ENCODE assay signal across 9 cellular contexts in genomic region chr3:37163262-37164020, GRCh38. TPM values are rescaled to one million over a fixed set of nuclear protein-coding genes. Genes with fewer than 3 reads are reported as not detected.
DNase-seq lines count a peak whose midpoint lies in the region; ATAC-seq, FAIRE-seq and TF ChIP-seq lines count a peak whose summit lies in the region.
"Had no signal": no experiment of that assay in that cellular context is flagged by ENCODE, and none has a peak within 500 bp of the region (broad histone marks: within the 10 kb centered on the region; RNA-seq: fewer than 3 reads in every experiment).

No MANE protein-coding gene starts in this region.

- H3K4ac ChIP-seq in H1 (replicated peaks; ENCODE audit: insufficient read length, low read depth, low read length): no peak overlapping the region
- no peak overlapping the region for H3K4ac ChIP-seq in neuronal stem cell (ENCODE audit: low read length)

- H2BK12ac ChIP-seq in H1 (ENCODE audit: low read depth, low read length) (no peak overlapping the region), neuronal stem cell (ENCODE audit: low read length) (no peak overlapping the region)

- H3K27me3 ChIP-seq in H1 (replicated peaks in 1 of 4; ENCODE audit: control insufficient read depth in 3 of 4, extremely low read depth in 1 of 4, insufficient read depth in 3 of 4, low read length in 3 of 4): no peaks in the 10 kb centered on the region
- H3K27me3 ChIP-seq in prostate gland (replicated peaks; ENCODE audit: insufficient read depth): no peaks in the 10 kb centered on the region
- H3K27me3 ChIP-seq in neuronal stem cell (ENCODE audit: control insufficient read depth in 3 of 3, insufficient read depth in 3 of 3, low read depth in 1 of 3, low read length in 3 of 3): no peaks in the 10 kb centered on the region

- H3K27me3 Mint-ChIP-seq in stimulated activated naive CD8-positive, alpha-beta T cell treated with anti-CD3 and anti-CD28 coated beads, Interleukin-15, Interleukin-2, amounts not matched to agents 100 ng/mL and 50 ng/mL, for 24 hours: no peaks in the 10 kb centered on the region
- H3K27me3 Mint-ChIP-seq: activated B cell treated with CpG ODN at 0.5 μM for 24 hours had no signal

- H4K91ac ChIP-seq in H1 (replicated peaks; ENCODE audit: insufficient read length, low read length) (no peak overlapping the region), neuronal stem cell (ENCODE audit: low read depth, low read length, poor library complexity) (no peak overlapping the region)

- H3K36me3 Mint-ChIP-seq in stimulated activated naive CD8-positive, alpha-beta T cell treated with anti-CD3 and anti-CD28 coated beads, Interleukin-15, Interleukin-2, amounts not matched to agents 100 ng/mL and 50 ng/mL, for 24 hours (ENCODE audit: low read depth): peaks cover 40% of the 10 kb centered on the region

- H3K56ac ChIP-seq in H1 (replicated peaks; ENCODE audit: insufficient read length, low read depth, low read length): no peak overlapping the region

- H3K9ac ChIP-seq in H1 (replicated peaks in 1 of 4; ENCODE audit: extremely low read depth in 1 of 4, low read depth in 3 of 4, low read length in 3 of 4) (no peak overlapping the region), neuronal stem cell (ENCODE audit: low read depth, low read length, poor library complexity) (no peak overlapping the region)

- no peak overlapping the region for H3K23ac ChIP-seq in H1 (ENCODE audit: insufficient read length)
- no peak overlapping the region for H3K23ac ChIP-seq in neuronal stem cell (ENCODE audit: low read depth, low read length, poor library complexity)

- no peak for TF ChIP-seq POLR2A in H1 (IDR thresholded peaks at IDR 0.05; ENCODE audit: control extremely low read depth in 1 of 2, low read depth in 2 of 2, low read length in 2 of 2)
- TF ChIP-seq POLR2A in prostate gland (IDR thresholded peaks at IDR 0.05): no peak

- H3K27ac Mint-ChIP-seq in stimulated activated naive CD8-positive, alpha-beta T cell treated with anti-CD3 and anti-CD28 coated beads, Interleukin-15, Interleukin-2, amounts not matched to agents 100 ng/mL and 50 ng/mL, for 24 hours: peak overlapping the region; percentile 90
- H3K27ac Mint-ChIP-seq: activated B cell treated with CpG ODN at 0.5 μM for 24 hours had no signal

- no peak for TF ChIP-seq RAD21 in H1 (IDR thresholded peaks at IDR 0.05 in 1 of 2, conservative IDR thresholded peaks at IDR 0.05 in 1 of 2; ENCODE audit: low read depth in 2 of 2, low read length in 2 of 2)

- H2AFZ ChIP-seq in H1 (ENCODE audit: low read length) (no peak overlapping the region), neuronal stem cell (ENCODE audit: low read length) (no peak overlapping the region)

- no peak overlapping the region for H2BK5ac ChIP-seq in H1 (ENCODE audit: low read depth, low read length)
- H2BK5ac ChIP-seq in neuronal stem cell (ENCODE audit: low read length): no peak overlapping the region

- no peaks in the 10 kb centered on the region for H3K9me3 ChIP-seq in H1 (ENCODE audit: insufficient read depth in 2 of 2, low read depth in 1 of 2, low read length in 1 of 2)
- H3K9me3 ChIP-seq in prostate gland: no peaks in the 10 kb centered on the region
- no peaks in the 10 kb centered on the region for H3K9me3 ChIP-seq in neuronal stem cell (replicated peaks in 1 of 2; ENCODE audit: control insufficient read depth in 2 of 2, insufficient read depth in 1 of 2, low read depth in 1 of 2, low read length in 2 of 2)

- no peak overlapping the region for H3K4me3 ChIP-seq in Jurkat, Clone E6-1 (ENCODE audit: low read length)
- H3K4me3 ChIP-seq in H1 (ENCODE audit: extremely low read depth in 1 of 4, insufficient read depth in 2 of 4, low read depth in 3 of 4, low read length in 4 of 4) (no peak overlapping the region), prostate gland (no peak overlapping the region), neuronal stem cell (ENCODE audit: low read length in 2 of 2) (no peak overlapping the region)

- CTCF ChIA-PET in H1 (lab: Charles Lee; ENCODE audit: partially characterized antibody): interaction anchor here (1.1 to 1.7 kb wide), 2 partner anchors 21 to 50 kb away, joined by 3 read pairs; no protein-coding TSS in a partner anchor

- H3K27ac ChIP-seq in H1 (ENCODE audit: low read depth, low read length): no peak overlapping the region
- no peak overlapping the region for H3K27ac ChIP-seq in prostate gland
- H3K27ac ChIP-seq in neuronal stem cell (replicated peaks; ENCODE audit: low read length): no peak overlapping the region

- ATAC-seq in Right ventricle myocardium superior (ENCODE audit: poor library complexity): peak; percentile 17
- no peak for ATAC-seq in HG03135 (IDR thresholded peaks at IDR 0.05; ENCODE audit: unreplicated experiment)

- no peak for DNase-seq in Right ventricle myocardium superior
- DNase-seq in cardiac septum (ENCODE audit: low spot score): no peak
- peak; percentile 67 for DNase-seq in Jurkat, Clone E6-1 (ENCODE audit: low read depth, low spot score)
- no peak for DNase-seq in H1 (ENCODE audit: low read depth in 1 of 2, low spot score in 2 of 2)
- no peak for DNase-seq in prostate gland (ENCODE audit: low spot score)
- DNase-seq in neuronal stem cell (ENCODE audit: low spot score): no peak
- DNase-seq: activated B cell treated with CpG ODN at 0.5 μM for 24 hours had no signal

- FAIRE-seq in H1 (lab: Jason Lieb, UNC): no peak

- H2BK120ac ChIP-seq in H1 (replicated peaks; ENCODE audit: low read depth, low read length) (no peak overlapping the region), neuronal stem cell (ENCODE audit: low read depth, low read length) (no peak overlapping the region)

- no peaks in the 10 kb centered on the region for H3K79me2 ChIP-seq in H1 (ENCODE audit: control insufficient read depth in 1 of 2, insufficient read depth in 2 of 2, low read length in 2 of 2)

- no peak overlapping the region for H2BK15ac ChIP-seq in H1 (ENCODE audit: low read length)
- H2BK15ac ChIP-seq in neuronal stem cell (ENCODE audit: low read length): no peak overlapping the region

- TF ChIP-seq CTCF in H1 (IDR thresholded peaks at IDR 0.05; ENCODE audit: control extremely low read depth in 1 of 3, insufficient read depth in 1 of 3, low read depth in 1 of 3, low read length in 3 of 3) (no peak), prostate gland (IDR thresholded peaks at IDR 0.05) (no peak)

- H3K23me2 ChIP-seq in H1 (ENCODE audit: low read depth, low read length): no peaks in the 10 kb centered on the region

- H3K36me3 ChIP-seq in H1 (ENCODE audit: control insufficient read depth in 2 of 4, insufficient read depth in 4 of 4, low read length in 3 of 4) (no peaks in the 10 kb centered on the region; a peak in 1 of 8 replicates), prostate gland (no peaks in the 10 kb centered on the region), neuronal stem cell (replicated peaks in 1 of 2; ENCODE audit: control insufficient read depth in 2 of 2, insufficient read depth in 2 of 2, low read length in 2 of 2) (peaks cover 0 to 25% of the 10 kb centered on the region in 2 donors)

- H4K8ac ChIP-seq in H1 (ENCODE audit: extremely low read depth, insufficient read depth, low read length) (no peak overlapping the region), neuronal stem cell (ENCODE audit: low read depth, low read length) (no peak overlapping the region)

- H2BK20ac ChIP-seq in H1 (ENCODE audit: low read length): no peak overlapping the region

- H3K14ac ChIP-seq in H1 (ENCODE audit: insufficient read length) (no peak overlapping the region), neuronal stem cell (ENCODE audit: low read length) (no peak overlapping the region)

- H3K18ac ChIP-seq in H1 (ENCODE audit: extremely low read depth, low read length) (no peak overlapping the region), neuronal stem cell (ENCODE audit: low read length) (no peak overlapping the region)

- no peaks in the 10 kb centered on the region; a peak in 1 of 7 replicates for H3K4me1 ChIP-seq in H1 (replicated peaks in 1 of 4; ENCODE audit: control insufficient read depth in 3 of 4, insufficient read depth in 4 of 4, low read length in 3 of 4)
- no peaks in the 10 kb centered on the region for H3K4me1 ChIP-seq in prostate gland (replicated peaks)
- H3K4me1 ChIP-seq in neuronal stem cell (ENCODE audit: control insufficient read depth in 2 of 2, insufficient read depth in 1 of 2, low read depth in 1 of 2, low read length in 2 of 2): peaks cover 0 to 3% of the 10 kb centered on the region in 2 donors

- POLR2A ChIA-PET in H1 (lab: Charles Lee; ENCODE audit: partially characterized antibody): interaction anchor here (0.9 kb wide), 1 partner anchor 189 kb away, joined by 3 read pairs; no protein-coding TSS in a partner anchor

- peaks cover 0 to 3% of the 10 kb centered on the region in 2 experiments for H4K20me1 ChIP-seq in H1 (replicated peaks in 1 of 2; ENCODE audit: control insufficient read depth in 1 of 2, insufficient read depth in 2 of 2, low read length in 2 of 2)

- no peak for TF ChIP-seq EP300 in H1 (IDR thresholded peaks at IDR 0.05; ENCODE audit: borderline replicate concordance in 1 of 2, low read depth in 2 of 2, low read length in 2 of 2)

- no peaks in the 10 kb centered on the region for H3K79me1 ChIP-seq in H1 (ENCODE audit: low read depth, low read length)
- peaks cover 2% of the 10 kb centered on the region for H3K79me1 ChIP-seq in neuronal stem cell (ENCODE audit: low read depth, low read length)

- H3K4me2 ChIP-seq in H1 (ENCODE audit: insufficient read depth in 1 of 2, low read depth in 2 of 2, low read length in 2 of 2) (no peak overlapping the region), neuronal stem cell (ENCODE audit: insufficient read depth, low read length, poor library complexity, severe bottlenecking) (no peak overlapping the region)

- H3K9me3 Mint-ChIP-seq in stimulated activated naive CD8-positive, alpha-beta T cell treated with anti-CD3 and anti-CD28 coated beads, Interleukin-15, Interleukin-2, amounts not matched to agents 100 ng/mL and 50 ng/mL, for 24 hours: no peaks in the 10 kb centered on the region
- H3K9me3 Mint-ChIP-seq: activated B cell treated with CpG ODN at 0.5 μM for 24 hours had no signal

- no peak overlapping the region for H4K5ac ChIP-seq in H1 (ENCODE audit: insufficient read length, low read depth, low read length)

- H3K4me1 Mint-ChIP-seq in stimulated activated naive CD8-positive, alpha-beta T cell treated with anti-CD3 and anti-CD28 coated beads, Interleukin-15, Interleukin-2, amounts not matched to agents 100 ng/mL and 50 ng/mL, for 24 hours (ENCODE audit: low read depth): peaks cover 35% of the 10 kb centered on the region

- intact Hi-C loops in Right ventricle myocardium superior (cut with DNase I): no loop called here
- intact Hi-C loops in cardiac septum (cut with DNase I): no loop called here
- intact Hi-C loops in prostate gland (cut with DNase I): no loop called here

- peak overlapping the region; percentile 36 for H3K4me3 Mint-ChIP-seq in stimulated activated naive CD8-positive, alpha-beta T cell treated with anti-CD3 and anti-CD28 coated beads, Interleukin-15, Interleukin-2, amounts not matched to agents 100 ng/mL and 50 ng/mL, for 24 hours
- H3K4me3 Mint-ChIP-seq: activated B cell treated with CpG ODN at 0.5 μM for 24 hours had no signal

- 62% methylated on average over 3 of the region's 3 CpGs; no CpG with 5 or more reads in 1 of the 2 experiments for WGBS in H1 (ENCODE audit: extremely low coverage in 1 of 2, insufficient coverage in 1 of 2, insufficient read length in 1 of 2, insufficient replicate concordance in 2 of 2, low coverage in 1 of 2, low lambda C conversion rate in 2 of 2, missing lambda C conversion rate in 1 of 2), 2 experiments
- 87% methylated on average over 3 of the region's 3 CpGs for WGBS in prostate gland
- WGBS in neuronal stem cell (ENCODE audit: extremely low coverage in 2 of 2, insufficient read length in 2 of 2, insufficient replicate concordance in 1 of 2), 2 donors: no CpG with 5 or more reads among the region's 3 CpGs

- no peak overlapping the region for H2AK5ac ChIP-seq in H1 (ENCODE audit: low read depth, low read length)
- no peak overlapping the region for H2AK5ac ChIP-seq in neuronal stem cell (ENCODE audit: low read depth, low read length)

RNA-seq across cellular contexts. Expression of gene LRRFIP2, which starts 10.9 kb away (rescaled TPM):
- total RNA-seq in Right ventricle myocardium superior (150 TPM), cardiac septum (135 TPM), prostate gland (100 to 1,000 TPM; 102 to 134 TPM)
- polyA plus RNA-seq in Jurkat, Clone E6-1 (2012; ENCODE audit: insufficient read depth, insufficient read length): 40.1 TPM
- 23.5 and 25.6 TPM in 2 replicates for total RNA-seq in H1 (2021; fragmentation: NEBNext Ultra II Directional; extraction: Animal tissue kit (Norgen Biotek cat#: 25700))
- 6.1 and 8.8 TPM in 2 replicates for polyA plus RNA-seq in H1 (2011; rRNA removed)
- polyA plus RNA-seq in H1 (2011; cell fraction: cytosol; rRNA removed): 12.6 TPM
- 12.9 TPM for polyA plus RNA-seq in H1 (2011; cell fraction: nucleus; rRNA removed)
- polyA plus RNA-seq in H1 (2012, experiment 1 of 2): 12.6 to 20.2 TPM (median 15.3 TPM) in 4 replicates
- polyA plus RNA-seq in H1 (2012, experiment 2 of 2): 5.2 TPM
- 18.0 TPM for polyA plus RNA-seq in H1 (2013, experiment 1 of 2)
- 19.3 TPM for polyA plus RNA-seq in H1 (2013, experiment 2 of 2)
- 9.4 TPM in 2 replicates for polyA minus RNA-seq in H1 (2011; rRNA and poly(A)+ RNA removed)
- polyA minus RNA-seq in H1 (2011; cell fraction: cytosol; rRNA and poly(A)+ RNA removed): 9.9 TPM
- 32.3 TPM for polyA minus RNA-seq in H1 (2011; cell fraction: nucleus; rRNA and poly(A)+ RNA removed)
- polyA plus RNA-seq in neuronal stem cell (2013, experiment 1 of 2): 24.2 TPM
- 26.6 TPM for polyA plus RNA-seq in neuronal stem cell (2013, experiment 2 of 2)
